ENCODE assay signal across 13 cellular contexts in the genomic region with DNA sequence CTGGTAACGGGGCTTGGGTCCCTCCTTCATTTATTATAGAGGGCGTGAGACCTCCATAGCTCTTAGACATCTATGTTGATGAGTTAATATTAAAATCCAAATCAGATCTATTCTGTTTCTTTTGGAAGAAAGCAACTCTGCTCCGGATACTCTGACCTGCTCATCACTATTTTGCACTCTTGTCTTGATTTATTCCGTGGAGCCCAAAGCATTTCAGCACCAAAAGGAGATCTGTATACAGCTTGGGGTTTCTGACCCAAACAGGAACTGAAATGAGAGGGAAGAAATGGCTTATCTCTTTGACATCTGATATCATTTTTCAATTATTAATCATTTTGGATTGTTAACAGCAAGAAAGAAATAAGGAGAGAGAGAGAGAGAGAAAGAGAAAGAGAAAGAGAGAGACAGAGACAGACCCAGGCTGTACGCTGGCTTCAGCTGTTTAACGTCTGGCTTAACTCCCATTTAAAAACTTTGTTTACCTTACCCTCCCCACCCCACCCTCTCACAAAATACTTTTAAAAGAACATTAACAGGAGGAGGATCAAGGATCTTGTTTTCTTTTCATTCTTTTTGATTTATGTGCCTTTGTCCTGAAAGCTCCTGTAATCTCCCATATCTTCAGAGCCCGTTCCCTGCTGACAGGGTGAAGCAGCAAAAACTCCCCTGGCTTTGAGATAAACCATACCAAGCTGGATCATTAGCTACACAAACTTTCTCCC.
DNase-seq lines count a peak whose midpoint lies in the region; ATAC-seq, FAIRE-seq and TF ChIP-seq lines count a peak whose summit lies in the region.
"Had no signal": no experiment of that assay in that cellular context is flagged by ENCODE, and none has a peak within 500 bp of the region (broad histone marks: within the 10 kb centered on the region; RNA-seq: fewer than 3 reads in every experiment).

No MANE protein-coding gene starts in this region.

- DNase-seq in ELF-1 (ENCODE audit: low read depth, low spot score) (peak; percentile 18), keratinocyte (ENCODE audit: low read depth, low spot score) (no peak), D721Med (ENCODE audit: insufficient read length, low spot score) (no peak), dedifferentiated amniotic fluid mesenchymal stem cell (ENCODE audit: extremely low spot score) (no peak)
- DNase-seq in naive thymus-derived CD4-positive, alpha-beta T cell, result no peak
- DNase-seq: activated CD4-positive, alpha-beta T cell treated with anti-CD3 and anti-CD28 coated beads, Interleukin-2, amount 50 U/mL, for 48 hours; foreskin melanocyte; NCI-H2029 had no signal

- H3K4me3 ChIP-seq in keratinocyte (ENCODE audit: control insufficient read depth in 2 of 3, extremely low read depth in 1 of 3, insufficient read depth in 2 of 3, low read depth in 1 of 3, low read length in 3 of 3) (peak overlapping the region in 1 of 3 experiments; percentile 30), skeletal muscle tissue (ENCODE audit: low read length in 3 of 3) (peak overlapping the region in 2 of 3 donors; percentile 29 to 58)
- H3K4me3 ChIP-seq in naive thymus-derived CD4-positive, alpha-beta T cell (ENCODE audit: low read length), result no peak overlapping the region

- H3K9ac ChIP-seq in keratinocyte (ENCODE audit: control insufficient read depth, extremely low read depth, insufficient read depth, low read length), result no peak overlapping the region
- H3K9ac ChIP-seq in skeletal muscle tissue (ENCODE audit: low read depth in 1 of 3, low read length in 3 of 3), result peak overlapping the region; percentile 19 to 53 (median 42)

- dilution Hi-C loops in keratinocyte (cut with MboI; ENCODE audit: extremely low pct_ligation_motif_present, low sequenced_read_pairs), result no loop called here

- no peaks in the 10 kb centered on the region for H3K9me3 Mint-ChIP-seq in activated T-helper 17 cell treated with anti-CD3 and anti-CD28 coated beads, Interleukin-2, amount 50 U/mL, for 72 hours
- H3K9me3 Mint-ChIP-seq in naive thymus-derived CD4-positive, alpha-beta T cell, result peaks cover 0 to 4% (median 0%) of the 10 kb centered on the region in 11 donors

- no peaks in the 10 kb centered on the region for H3K27me3 Mint-ChIP-seq in activated T-helper 17 cell treated with anti-CD3 and anti-CD28 coated beads, Interleukin-2, amount 50 U/mL, for 72 hours
- H3K27me3 Mint-ChIP-seq in naive thymus-derived CD4-positive, alpha-beta T cell, result peaks cover 0 to 13% (median 5%) of the 10 kb centered on the region in 5 donors

- TF ChIP-seq CTCF in keratinocyte (optimal IDR thresholded peaks at IDR 0.05 in 1 of 3, IDR thresholded peaks at IDR 0.05 in 1 of 3, conservative IDR thresholded peaks at IDR 0.05 in 1 of 3; ENCODE audit: extremely low read depth in 1 of 3, insufficient read depth in 2 of 3, low read length in 3 of 3) (no peak), D721Med (IDR thresholded peaks at IDR 0.05; ENCODE audit: insufficient read depth, missing control alignments) (no peak)

- H3K4me1 ChIP-seq in keratinocyte (ENCODE audit: control insufficient read depth, extremely low read depth, insufficient read depth, low read length) (no peaks in the 10 kb centered on the region), skeletal muscle tissue (ENCODE audit: control insufficient read depth in 3 of 3, insufficient read depth in 3 of 3, low read length in 3 of 3) (no peaks in the 10 kb centered on the region)
- H3K4me1 ChIP-seq in naive thymus-derived CD4-positive, alpha-beta T cell (ENCODE audit: control insufficient read depth in 2 of 2, insufficient read depth in 2 of 2, low read length in 2 of 2), result no peaks in the 10 kb centered on the region

- CTCF ChIA-PET in naive thymus-derived CD4-positive, alpha-beta T cell (lab: Charles Lee), result no interaction called here

- FAIRE-seq in keratinocyte (lab: Jason Lieb, UNC), result peak; percentile 63
- FAIRE-seq in D721Med (lab: Jason Lieb, UNC), result no peak

- H3K27ac Mint-ChIP-seq in activated T-helper 17 cell treated with anti-CD3 and anti-CD28 coated beads, Interleukin-2, amount 50 U/mL, for 72 hours, result peak overlapping the region; percentile 37
- H3K27ac Mint-ChIP-seq in naive thymus-derived CD4-positive, alpha-beta T cell, result peak overlapping the region in 1 of 9 donors; percentile 32

- H3K36me3 Mint-ChIP-seq in activated T-helper 17 cell treated with anti-CD3 and anti-CD28 coated beads, Interleukin-2, amount 50 U/mL, for 72 hours (ENCODE audit: low read depth), result no peaks in the 10 kb centered on the region
- no peaks in the 10 kb centered on the region for H3K36me3 Mint-ChIP-seq in naive thymus-derived CD4-positive, alpha-beta T cell

- H3K4me1 Mint-ChIP-seq in activated T-helper 17 cell treated with anti-CD3 and anti-CD28 coated beads, Interleukin-2, amount 50 U/mL, for 72 hours, result no peaks in the 10 kb centered on the region
- peaks cover 0 to 4% (median 0%) of the 10 kb centered on the region in 7 donors for H3K4me1 Mint-ChIP-seq in naive thymus-derived CD4-positive, alpha-beta T cell

- H3K9me1 ChIP-seq in keratinocyte (ENCODE audit: control insufficient read depth, extremely low read depth, insufficient read depth, low read length), result no peaks in the 10 kb centered on the region

- H3K27me3 ChIP-seq in keratinocyte (ENCODE audit: control insufficient read depth, extremely low read depth, insufficient read depth, low read length), result no peaks in the 10 kb centered on the region
- no peaks in the 10 kb centered on the region for H3K27me3 ChIP-seq in skeletal muscle tissue (ENCODE audit: control insufficient read depth in 3 of 3, insufficient read depth in 3 of 3, low read length in 3 of 3)
- no peaks in the 10 kb centered on the region for H3K27me3 ChIP-seq in naive thymus-derived CD4-positive, alpha-beta T cell (ENCODE audit: control insufficient read depth in 2 of 2, insufficient read depth in 2 of 2, low read length in 2 of 2)
- H3K27me3 ChIP-seq: adrenal gland had no signal

- H3K4me2 ChIP-seq in keratinocyte (ENCODE audit: control insufficient read depth, extremely low read depth, insufficient read depth, low read depth, low read length), result peak overlapping the region; percentile 68

- H3K4me3 Mint-ChIP-seq in activated T-helper 17 cell treated with anti-CD3 and anti-CD28 coated beads, Interleukin-2, amount 50 U/mL, for 72 hours, result peak overlapping the region; percentile 62
- peak overlapping the region in 1 of 10 donors; percentile 39 for H3K4me3 Mint-ChIP-seq in naive thymus-derived CD4-positive, alpha-beta T cell

- H3K36me3 ChIP-seq in keratinocyte (ENCODE audit: control insufficient read depth in 2 of 2, extremely low read depth in 1 of 2, insufficient read depth in 2 of 2, low read length in 2 of 2) (no peaks in the 10 kb centered on the region), skeletal muscle tissue (ENCODE audit: control insufficient read depth in 3 of 3, insufficient read depth in 3 of 3, low read length in 3 of 3) (no peaks in the 10 kb centered on the region)
- no peaks in the 10 kb centered on the region for H3K36me3 ChIP-seq in naive thymus-derived CD4-positive, alpha-beta T cell (ENCODE audit: control insufficient read depth in 2 of 3, insufficient read depth in 3 of 3, low read length in 3 of 3)
- H3K36me3 ChIP-seq: adrenal gland had no signal

- no peak overlapping the region for H3K27ac ChIP-seq in keratinocyte (ENCODE audit: control insufficient read depth, insufficient read depth, low read length)
- H3K27ac ChIP-seq in skeletal muscle tissue (ENCODE audit: low read depth, low read length), result no peak overlapping the region
- no peak overlapping the region for H3K27ac ChIP-seq in naive thymus-derived CD4-positive, alpha-beta T cell (ENCODE audit: low read depth, low read length)

- intact Hi-C loops in naive thymus-derived CD4-positive, alpha-beta T cell (cut with micrococcal nuclease), result no loop called here

- no peaks in the 10 kb centered on the region for H3K79me2 ChIP-seq in keratinocyte (ENCODE audit: control insufficient read depth, insufficient read depth, low read length)

- POLR2A ChIA-PET in naive thymus-derived CD4-positive, alpha-beta T cell (lab: Charles Lee), result no interaction called here

- ATAC-seq in activated T-helper 17 cell treated with anti-CD3 and anti-CD28 coated beads, Interleukin-2, amount 50 U/mL, for 72 hours (replicated peaks), result peak; percentile 31
- no peak for ATAC-seq in GM18907 (IDR thresholded peaks at IDR 0.05; ENCODE audit: unreplicated experiment)
- ATAC-seq in naive thymus-derived CD4-positive, alpha-beta T cell, result no peak
- ATAC-seq: Panc1 had no signal

- no peaks in the 10 kb centered on the region for H4K20me1 ChIP-seq in keratinocyte (ENCODE audit: control insufficient read depth, extremely low read depth, insufficient read depth, low read length)

- peak overlapping the region; percentile 82 for H2AFZ ChIP-seq in keratinocyte (ENCODE audit: control insufficient read depth, low read length)

- no peaks in the 10 kb centered on the region for H3K9me3 ChIP-seq in keratinocyte (ENCODE audit: control insufficient read depth, low read depth, low read length)
- H3K9me3 ChIP-seq in skeletal muscle tissue (ENCODE audit: control insufficient read depth in 3 of 3, low read length in 3 of 3), result no peaks in the 10 kb centered on the region
- H3K9me3 ChIP-seq in naive thymus-derived CD4-positive, alpha-beta T cell (ENCODE audit: control insufficient read depth in 2 of 3, low read length in 3 of 3), result no peaks in the 10 kb centered on the region
- H3K9me3 ChIP-seq: adrenal gland had no signal
